ENCODE assay signal across 8 cellular contexts in genomic region chr6:29964904-29965872, GRCh38. TPM values are rescaled to one million over a fixed set of nuclear protein-coding genes. Genes with fewer than 3 reads are reported as not detected.
DNase-seq lines count a peak whose midpoint lies in the region; ATAC-seq and TF ChIP-seq lines count a peak whose summit lies in the region.

No MANE protein-coding gene starts in this region.

- no peaks in the 10 kb centered on the region for H3K36me3 ChIP-seq in A673 (ENCODE audit: insufficient read depth, low read length, poor library complexity, severe bottlenecking)

- TSS peak; percentile 95 for BruUV-seq in A673 (replicated peaks; lab: Mats Ljungman, UMichigan)

- DNase-seq in A673 (ENCODE audit: low spot score) (peak; percentile 95), NCI-H2227 (lab: John Stamatoyannopoulos, UW; ENCODE audit: unreplicated experiment) (peak; percentile 75), caudate nucleus (lab: John Stamatoyannopoulos, UW) (peak in 44 of 61 donors; percentile 3 to 63 (median 32)), islet precursor cell (peak; percentile 93)
- peak; percentile 43 to 51 for DNase-seq in stimulated activated CD4-positive, alpha-beta T cell treated with anti-CD3 and anti-CD28 coated beads, Interleukin-12 subunit alpha, Interleukin-12 subunit beta, amount 100 ng/mL, for 24 hours (ENCODE audit: low read depth in 2 of 2)

- ATAC-seq in GM18868 (IDR thresholded peaks at IDR 0.05; ENCODE audit: unreplicated experiment) (peak; percentile 95), HG03108 (IDR thresholded peaks at IDR 0.05; ENCODE audit: unreplicated experiment) (peak; percentile 95)

- CTCF ChIA-PET in A673 (lab: Charles Lee): no interaction called here

- POLR2A ChIA-PET in A673 (lab: Charles Lee; ENCODE audit: low non-redundant PET): interaction anchor here (0.7 to 0.9 kb wide), 2 partner anchors 10 to 1963 kb away, joined by 3 read pairs; no protein-coding TSS in a partner anchor

- H3K4me3 ChIP-seq in A673 (ENCODE audit: low read depth, low read length, poor library complexity, severe bottlenecking): peak overlapping the region; percentile 44
- H3K4me3 ChIP-seq in WI38 (ENCODE audit: low read depth, low read length): peak overlapping the region; percentile 71

- no peak for TF ChIP-seq CTCF in A673 (conservative IDR thresholded peaks at IDR 0.05; ENCODE audit: low read depth, low read length)
- no peak for TF ChIP-seq CTCF in WI38 (IDR thresholded peaks at IDR 0.05; ENCODE audit: low read depth, low read length)

- peaks cover 42% of the 10 kb centered on the region for H3K4me1 ChIP-seq in A673 (ENCODE audit: insufficient read depth, low read length, poor library complexity, severe bottlenecking)

- intact Hi-C loops in A673 (cut with micrococcal nuclease; ENCODE audit: unreplicated experiment): no loop called here

- peak overlapping the region; percentile 97 for H3K27ac ChIP-seq in A673 (ENCODE audit: low read depth, low read length, poor library complexity, severe bottlenecking)
- peak overlapping the region; percentile 72 for H3K27ac ChIP-seq in caudate nucleus (ENCODE audit: low read depth, low read length)

- H3K27me3 ChIP-seq in A673 (replicated peaks; ENCODE audit: insufficient read depth, low read depth, low read length, poor library complexity): no peaks in the 10 kb centered on the region

- no peaks in the 10 kb centered on the region for H3K9me3 ChIP-seq in A673 (ENCODE audit: low read depth, low read length, poor library complexity, severe bottlenecking)

RNA-seq across cellular contexts. Expression of gene HLA-A, which starts 22.9 kb away (rescaled TPM):
- total RNA-seq in A673 (2021): 190 TPM in 2 replicates

Comparison
In these comparisons a context has a peak if more than half of its experiments do, and no peak if none do; other contexts are left out.
1. Peak in every context shown above with its lines: DNase-seq, ATAC-seq, H3K4me3 ChIP-seq and H3K27ac ChIP-seq.
2. DNase-seq: peak in every context shown above with its lines; median percentile 95 in A673; 93 in islet precursor cell; 75 in NCI-H2227; 47 in stimulated activated CD4-positive, alpha-beta T cell treated with anti-CD3 and anti-CD28 coated beads, Interleukin-12 subunit alpha, Interleukin-12 subunit beta, amount 100 ng/mL, for 24 hours; 32 in caudate nucleus.